26 cellular contexts compared by ENCODE assay signal in the genomic region with DNA sequence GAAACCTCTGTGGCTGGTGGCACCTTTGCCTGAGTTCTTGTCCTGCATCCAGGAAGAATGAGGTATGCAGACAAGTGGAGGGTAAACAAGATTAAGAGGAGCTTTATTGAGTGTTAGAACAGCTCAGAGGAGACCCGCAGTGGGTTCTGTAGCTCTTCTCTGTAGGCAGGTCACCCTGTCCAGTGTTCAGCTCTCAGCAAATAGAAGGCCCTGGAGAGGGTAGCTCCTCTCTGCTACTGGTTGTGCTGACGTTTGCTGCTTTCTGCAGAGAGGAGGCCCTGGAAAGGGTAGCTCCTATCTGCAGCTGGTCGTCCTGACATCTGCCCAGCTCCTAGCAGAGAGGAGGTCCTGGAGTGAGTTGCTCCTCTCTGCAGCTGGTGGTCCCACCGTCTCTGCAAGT.
"Had no signal": no experiment of that assay in that cellular context is flagged by ENCODE, and none has a peak within 500 bp of the region (broad histone marks: within the 10 kb centered on the region; RNA-seq: fewer than 3 reads in every experiment).

No MANE protein-coding gene starts in this region.

- H3K4me3 ChIP-seq: dorsolateral prefrontal cortex, gastrocnemius medialis, hepatocyte, lung, mucosa of descending colon, neural progenitor cell, sigmoid colon, testis, tibial artery had no signal

- H3K4me3 Mint-ChIP-seq: memory B cell; mesothelial cell of epicardium; naive B cell; nephron; neural progenitor cell; stimulated activated effector memory CD8-positive, alpha-beta T cell treated with anti-CD3 and anti-CD28 coated beads, Interleukin-12 subunit alpha, Interleukin-12 subunit beta, amount 100 ng/mL, for 72 hours; type B pancreatic cell had no signal

- DNase-seq: cerebellar nuclear complex; dorsolateral prefrontal cortex; effector CD4-positive, alpha-beta T cell; gastrocnemius medialis; head of caudate nucleus; kidney; mucosa of descending colon; naive B cell; sigmoid colon; stimulated activated CD4-positive, alpha-beta T cell treated with anti-CD3 and anti-CD28 coated beads, Interleukin-2, amount 100 ng/mL, for 24 hours; stimulated activated CD4-positive, alpha-beta T cell treated with anti-CD3 and anti-CD28 coated beads, Interleukin-4, amount 100 ng/mL, for 24 hours; stimulated activated naive CD8-positive, alpha-beta T cell treated with anti-CD3 and anti-CD28 coated beads, Interleukin-15, Interleukin-2, amounts not matched to agents 100 U/mL and 50 U/mL, for 24 hours; substantia nigra; testis; tibial artery had no signal

- ATAC-seq: gastrocnemius medialis; left lobe of liver; mucosa of descending colon; stimulated activated effector memory CD8-positive, alpha-beta T cell treated with anti-CD3 and anti-CD28 coated beads, Interleukin-12 subunit alpha, Interleukin-12 subunit beta, amount 100 ng/mL, for 72 hours; stimulated activated naive CD8-positive, alpha-beta T cell treated with anti-CD3 and anti-CD28 coated beads, Interleukin-15, Interleukin-2, amounts not matched to agents 100 U/mL and 50 U/mL, for 24 hours had no signal

- H3K27me3 ChIP-seq: dorsolateral prefrontal cortex, gastrocnemius medialis, hepatocyte, neural progenitor cell, sigmoid colon, testis, tibial artery had no signal

- H3K9me3 ChIP-seq: gastrocnemius medialis, mucosa of descending colon, sigmoid colon, testis, tibial artery had no signal

- H3K27ac Mint-ChIP-seq: memory B cell; mesothelial cell of epicardium; naive B cell; nephron; neural progenitor cell; progenitor cell of endocrine pancreas; stimulated activated effector memory CD8-positive, alpha-beta T cell treated with anti-CD3 and anti-CD28 coated beads, Interleukin-12 subunit alpha, Interleukin-12 subunit beta, amount 100 ng/mL, for 72 hours; type B pancreatic cell had no signal

- H3K4me1 ChIP-seq: neural progenitor cell, parathyroid adenoma, sigmoid colon, testis, tibial artery had no signal

- H3K27me3 Mint-ChIP-seq: memory B cell, type B pancreatic cell had no signal

- H3K9me3 Mint-ChIP-seq: mesothelial cell of epicardium; nephron; stimulated activated effector memory CD8-positive, alpha-beta T cell treated with anti-CD3 and anti-CD28 coated beads, Interleukin-12 subunit alpha, Interleukin-12 subunit beta, amount 100 ng/mL, for 72 hours had no signal

- H3K36me3 Mint-ChIP-seq: memory B cell; mesothelial cell of epicardium; naive B cell; neural progenitor cell; stimulated activated effector memory CD8-positive, alpha-beta T cell treated with anti-CD3 and anti-CD28 coated beads, Interleukin-12 subunit alpha, Interleukin-12 subunit beta, amount 100 ng/mL, for 72 hours; type B pancreatic cell had no signal

- H3K27ac ChIP-seq: dorsolateral prefrontal cortex, gastrocnemius medialis, hepatocyte, neural progenitor cell, parathyroid adenoma, sigmoid colon, testis, tibial artery had no signal

- H3K36me3 ChIP-seq: gastrocnemius medialis, neural progenitor cell, sigmoid colon, tibial artery had no signal

- H3K4me1 Mint-ChIP-seq: memory B cell; naive B cell; stimulated activated effector memory CD8-positive, alpha-beta T cell treated with anti-CD3 and anti-CD28 coated beads, Interleukin-12 subunit alpha, Interleukin-12 subunit beta, amount 100 ng/mL, for 72 hours had no signal
